Comparison of ENCODE assay signal across 8 cellular contexts in genomic region chr6:135088818-135089809, GRCh38. TPM values are rescaled to one million over a fixed set of nuclear protein-coding genes. Genes with fewer than 3 reads are reported as not detected.
DNase-seq lines count a peak whose midpoint lies in the region; ATAC-seq, FAIRE-seq and TF ChIP-seq lines count a peak whose summit lies in the region.

No MANE protein-coding gene starts in this region.

- no peak for TF ChIP-seq POLR2A in A549 (IDR thresholded peaks at IDR 0.05; ENCODE audit: low read length)
- TF ChIP-seq POLR2A in HCT116 (IDR thresholded peaks at IDR 0.05; ENCODE audit: borderline replicate concordance, extremely low read depth, insufficient read depth, insufficient read length), result no peak

- TF ChIP-seq RAD21 in A549 (conservative IDR thresholded peaks at IDR 0.05 in 1 of 2, IDR thresholded peaks at IDR 0.05 in 1 of 2), result no peak
- TF ChIP-seq RAD21 in HCT116 (IDR thresholded peaks at IDR 0.05; ENCODE audit: low read depth), result peak; percentile 6; the same call in 1 of the 2 replicates

- H3K4me2 ChIP-seq in A549 (no peak overlapping the region), HCT116 (ENCODE audit: low read length) (no peak overlapping the region)

- H3K9me3 ChIP-seq in A549, result no peaks in the 10 kb centered on the region
- H3K9me3 ChIP-seq in HCT116 (ENCODE audit: control insufficient read depth in 1 of 2, insufficient read depth in 1 of 2, low read depth in 1 of 2, low read length in 2 of 2), result no peaks in the 10 kb centered on the region
- H3K9me3 ChIP-seq in KOPT-K1 (ENCODE audit: insufficient read depth, low read length, poor library complexity, severe bottlenecking), result no peaks in the 10 kb centered on the region
- no peaks in the 10 kb centered on the region for H3K9me3 ChIP-seq in WERI-Rb-1 (ENCODE audit: severe bottlenecking)
- no peaks in the 10 kb centered on the region for H3K9me3 ChIP-seq in ascending aorta

- TF ChIP-seq CTCF in A549 (IDR thresholded peaks at IDR 0.05) (no peak), GM06990 (IDR thresholded peaks at IDR 0.05; ENCODE audit: insufficient read depth, low read length, poor library complexity, severe bottlenecking) (peak; percentile 41), HCT116 (IDR thresholded peaks at IDR 0.05 in 2 of 3, conservative IDR thresholded peaks at IDR 0.05 in 1 of 3; ENCODE audit: borderline replicate concordance in 1 of 3, insufficient read depth in 1 of 3, low read depth in 2 of 3, low read length in 2 of 3) (peak; percentile 17 to 63 (median 60); a peak in 5 of 6 replicates), WERI-Rb-1 (IDR thresholded peaks at IDR 0.05; ENCODE audit: low read depth, low read length) (0 out of 2 replicates have a peak, but pooled peaks have one; percentile 17), type B pancreatic cell (conservative IDR thresholded peaks at IDR 0.05) (peak; percentile 71), ascending aorta (IDR thresholded peaks at IDR 0.05) (no peak)

- TF ChIP-seq EP300 in A549 (IDR thresholded peaks at IDR 0.05), result no peak

- H4K20me1 ChIP-seq in HCT116 (ENCODE audit: insufficient read depth), result no peaks in the 10 kb centered on the region

- no peaks in the 10 kb centered on the region for H3K36me3 Mint-ChIP-seq in type B pancreatic cell

- H3K9ac ChIP-seq in HCT116 (ENCODE audit: low read length), result no peak overlapping the region

- peak overlapping the region; percentile 8 for H2AFZ ChIP-seq in HCT116 (ENCODE audit: low read depth, low read length, poor library complexity, severe bottlenecking)

- DNase-seq in A549 (ENCODE audit: low read depth in 1 of 2, low spot score in 1 of 2) (peak; percentile 2 to 10), GM06990 (ENCODE audit: extremely low read depth, insufficient read length) (peak; percentile 56), HCT116 (ENCODE audit: low read depth, low spot score) (peak; percentile 13), WERI-Rb-1 (no peak), germinal center (ENCODE audit: low spot score) (peak; percentile 32), type B pancreatic cell (ENCODE audit: extremely low spot score, unreplicated experiment) (no peak), ascending aorta (ENCODE audit: low spot score in 2 of 2) (no peak)

- BruUV-seq in HCT116 (replicated peaks; lab: Mats Ljungman, UMichigan), result no TSS peak

- H3K27ac Mint-ChIP-seq in type B pancreatic cell, result no peak overlapping the region

- H3K4me3 ChIP-seq in A549 (no peak overlapping the region), GM06990 (replicated peaks; ENCODE audit: low read depth, low read length) (no peak overlapping the region), HCT116 (replicated peaks in 1 of 2; ENCODE audit: low read depth in 1 of 2, low read length in 2 of 2) (no peak overlapping the region), WERI-Rb-1 (ENCODE audit: low read depth, low read length) (no peak overlapping the region), ascending aorta (no peak overlapping the region)

- H3K27me3 ChIP-seq in GM06990 (replicated peaks; ENCODE audit: control insufficient read depth, insufficient read depth, low read length) (no peaks in the 10 kb centered on the region), HCT116 (ENCODE audit: insufficient read depth, low read length) (no peaks in the 10 kb centered on the region), WERI-Rb-1 (ENCODE audit: insufficient read depth, low read depth, severe bottlenecking) (no peaks in the 10 kb centered on the region), ascending aorta (no peaks in the 10 kb centered on the region)

- H3K4me3 Mint-ChIP-seq in type B pancreatic cell, result no peak overlapping the region

- RAD21 ChIA-PET in HCT116 (lab: Charles Lee; ENCODE audit: low non-redundant PET in 1 of 2, low total read pairs in 2 of 2, uncharacterized antibody in 2 of 2, unreplicated experiment in 2 of 2), result no interaction called here

- peak in 1 of 2 experiments; percentile 55; a peak in 2 of 6 replicates for ATAC-seq in A549
- peak; percentile 76 for ATAC-seq in HCT116

- H3K9me2 ChIP-seq in HCT116 (ENCODE audit: insufficient read depth), result no peaks in the 10 kb centered on the region

- CTCF ChIA-PET in A549 (lab: Yijun Ruan, JAX) (interaction anchor here (0.7 to 0.9 kb wide), 3 partner anchors 12 to 37 kb away, joined by 3 read pairs; no protein-coding TSS in a partner anchor), HCT116 (lab: Charles Lee) (interaction anchor here (0.7 to 1.6 kb wide), 3 partner anchors 9 to 95 kb away, joined by 3 to 4 read pairs (median 4); no protein-coding TSS in a partner anchor)

- peaks cover 10% of the 10 kb centered on the region for H3K27me3 Mint-ChIP-seq in type B pancreatic cell

- H3K36me3 ChIP-seq in GM06990 (ENCODE audit: control insufficient read depth, insufficient read depth, low read length) (no peaks in the 10 kb centered on the region), HCT116 (ENCODE audit: control insufficient read depth in 1 of 2, insufficient read depth in 2 of 2, low read length in 2 of 2) (no peaks in the 10 kb centered on the region), KOPT-K1 (ENCODE audit: insufficient read depth, low read length) (no peaks in the 10 kb centered on the region), WERI-Rb-1 (no peaks in the 10 kb centered on the region), ascending aorta (no peaks in the 10 kb centered on the region)

- WGBS in A549 (ENCODE audit: missing lambda C conversion rate), result 84% methylated on average over 3 of the region's 3 CpGs

- H3K27ac ChIP-seq in A549 (no peak overlapping the region), HCT116 (ENCODE audit: low read depth, low read length) (no peak overlapping the region), KOPT-K1 (ENCODE audit: low read depth, low read length, poor library complexity, severe bottlenecking) (peak overlapping the region; percentile 94), WERI-Rb-1 (no peak overlapping the region), ascending aorta (no peak overlapping the region)

- H3K9me3 Mint-ChIP-seq in type B pancreatic cell, result no peaks in the 10 kb centered on the region

- H3K79me2 ChIP-seq in HCT116 (ENCODE audit: insufficient read depth, low read length), result no peaks in the 10 kb centered on the region

- H3K4me1 Mint-ChIP-seq in type B pancreatic cell (ENCODE audit: unreplicated experiment), result no peaks in the 10 kb centered on the region

- FAIRE-seq in A549 (lab: Jason Lieb, UNC), result no peak

- intact Hi-C loops in HCT116 (cut with micrococcal nuclease), result no loop called here
- intact Hi-C loops in ascending aorta (cut with DNase I), result no loop called here

- POLR2A ChIA-PET in A549 (lab: Yijun Ruan, JAX), result no interaction called here
- POLR2A ChIA-PET in HCT116 (lab: Charles Lee), result no interaction called here

- H3K4me1 ChIP-seq in A549 (no peaks in the 10 kb centered on the region), HCT116 (ENCODE audit: control insufficient read depth in 1 of 2, insufficient read depth in 2 of 2, low read length in 2 of 2) (no peaks in the 10 kb centered on the region), ascending aorta (no peaks in the 10 kb centered on the region)

TF ChIP-seq in A549, 52 proteins besides CTCF, POLR2A, EP300 and RAD21:
- TF ChIP-seq ESRRA (IDR thresholded peaks at IDR 0.05; ENCODE audit: borderline replicate concordance, low read length) (no peak), ZC3H11A (IDR thresholded peaks at IDR 0.05) (no peak), PHF8 (IDR thresholded peaks at IDR 0.05; ENCODE audit: borderline replicate concordance, low read depth) (no peak), KDM5A (IDR thresholded peaks at IDR 0.05) (no peak), JUN (IDR thresholded peaks at IDR 0.05) (no peak), HOXA7 (CRISPR knock-in tag; IDR thresholded peaks at IDR 0.05) (no peak), HES2 (IDR thresholded peaks at IDR 0.05) (no peak)

TF ChIP-seq in HCT116, 20 proteins besides CTCF, POLR2A, EP300 and RAD21:
- peak; percentile 66 for TF ChIP-seq CEBPB (IDR thresholded peaks at IDR 0.05; ENCODE audit: low read depth)
- no peak for TF ChIP-seq CBX3 (IDR thresholded peaks at IDR 0.05; ENCODE audit: low read depth)
- peak; percentile 29; the same call in 1 of the 2 replicates for TF ChIP-seq ATF3 (IDR thresholded peaks at IDR 0.05)

RNA-seq across cellular contexts. Expression of gene HBS1L, which starts 34.5 kb away (rescaled TPM):
- polyA plus RNA-seq in A549 (2011; rRNA removed) (51.6 and 61.7 TPM in 2 replicates), A549 (2017; fragmentation: RNase III; extraction: RNeasy Plus Mini Kit Qiagen cat#74134 plus additional on column Dnase treatment) (40.7 to 41.9 TPM (median 41.5 TPM) in 3 replicates)
- polyA plus RNA-seq in A549 (2012; cell fraction: cytosol; rRNA removed), result 11.4 and 11.9 TPM in 2 replicates
- 3.8 and 8.0 TPM in 2 replicates for polyA plus RNA-seq in A549 (2012; cell fraction: nucleus; rRNA removed)
- 25.1 and 36.2 TPM in 2 replicates for polyA minus RNA-seq in A549 (2011; rRNA and poly(A)+ RNA removed)
- total RNA-seq in HCT116 (2021; ENCODE audit: unreplicated experiment) (89.4 TPM), type B pancreatic cell (ENCODE audit: low replicate concordance) (55.8 and 71.0 TPM in 2 replicates), ascending aorta (9.8 TPM)
- 46.6 and 55.4 TPM in 2 replicates for polyA plus RNA-seq in HCT116 (2012)

Comparison
In these comparisons a context has a peak if more than half of its experiments do, and no peak if none do; other contexts are left out.
1. DNase-seq: peak in A549 (2 of 2), GM06990 (single experiment), HCT116 (single experiment) and germinal center (single experiment); none in WERI-Rb-1 (single experiment), type B pancreatic cell (single experiment) and ascending aorta (0 of 2).
2. CTCF ChIP-seq: peak in GM06990 (single experiment), HCT116 (3 of 3), WERI-Rb-1 (single experiment) and type B pancreatic cell (single experiment); none in A549 (single experiment) and ascending aorta (0 of 3).
3. Of the 6 proteins assayed by ChIP-seq in both A549 and HCT116: peak only in A549: none; only in HCT116: CEBPB, CTCF and RAD21; in both: none; in neither: 3.